Comparison of ENCODE assay signal across 1 cellular context in the genomic region with DNA sequence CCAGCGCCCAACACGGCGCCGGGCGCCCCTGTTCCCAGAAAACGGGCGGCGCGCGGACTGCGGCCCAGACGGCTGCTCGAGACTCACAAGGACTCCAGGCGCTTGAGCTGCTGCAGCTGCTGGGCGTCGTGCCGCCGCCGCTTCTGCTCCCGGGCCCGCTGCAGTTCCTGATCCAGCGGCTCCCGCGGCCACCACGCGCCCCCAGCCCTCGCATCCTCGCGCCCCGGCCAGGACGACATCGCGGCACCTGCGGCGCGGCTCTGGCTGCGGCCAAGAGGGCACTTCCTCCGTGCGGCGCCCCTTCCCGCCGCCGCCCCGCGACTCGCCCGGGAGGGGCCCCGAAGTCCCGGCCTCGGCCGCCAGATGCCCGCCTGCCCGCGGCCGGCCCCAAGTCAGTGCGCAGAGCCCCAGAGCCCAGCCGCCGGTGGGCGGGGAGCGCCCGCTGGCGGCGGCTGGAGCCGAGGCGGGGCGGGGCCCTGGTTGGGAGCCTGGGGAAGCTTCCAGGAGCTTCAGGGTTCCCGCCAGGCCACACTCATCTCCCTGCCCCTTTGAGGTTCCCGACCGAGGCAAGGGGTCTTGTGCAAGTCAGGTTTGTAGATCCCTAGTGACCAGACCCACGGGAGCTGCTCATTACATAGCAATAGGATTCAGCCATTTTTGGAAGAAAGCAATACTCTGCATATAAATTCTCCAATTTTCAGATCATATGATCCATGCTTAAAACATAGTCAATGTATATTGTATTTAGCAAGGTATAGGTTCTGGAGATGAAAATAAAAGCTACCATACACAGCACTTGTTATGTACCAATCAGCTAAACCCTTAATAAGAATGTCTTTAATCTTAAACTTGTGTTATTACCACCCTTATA.
TF ChIP-seq lines count a peak whose summit lies in the region.

No MANE protein-coding gene starts in this region.

TF ChIP-seq in HepG2, 621 proteins besides CTCF, POLR2A, EP300 and RAD21 (continued from another document and continues in another):
- TF ChIP-seq, protein P1, sequence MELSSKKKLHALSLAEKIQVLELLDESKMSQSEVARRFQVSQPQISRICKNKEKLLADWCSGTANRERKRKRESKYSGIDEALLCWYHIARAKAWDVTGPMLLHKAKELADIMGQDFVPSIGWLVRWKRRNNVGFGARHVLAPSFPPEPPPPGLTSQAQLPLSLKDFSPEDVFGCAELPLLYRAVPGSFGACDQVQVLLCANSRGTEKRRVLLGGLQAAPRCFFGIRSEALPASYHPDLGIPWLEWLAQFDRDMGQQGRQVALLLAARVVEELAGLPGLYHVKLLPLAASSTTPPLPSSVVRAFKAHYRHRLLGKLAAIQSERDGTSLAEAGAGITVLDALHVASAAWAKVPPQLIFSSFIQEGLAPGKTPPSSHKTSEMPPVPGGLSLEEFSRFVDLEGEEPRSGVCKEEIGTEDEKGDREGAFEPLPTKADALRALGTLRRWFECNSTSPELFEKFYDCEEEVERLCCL (CRISPR knock-in tag; IDR thresholded peaks at IDR 0.05; ENCODE audit: borderline replicate concordance): no peak
- TF ChIP-seq SOX6 (IDR thresholded peaks at IDR 0.05) (no peak), SOX6 (CRISPR knock-in tag; IDR thresholded peaks at IDR 0.05) (no peak), ZNF343 (CRISPR knock-in tag; IDR thresholded peaks at IDR 0.05) (peak; percentile 47; the same call in 1 of the 2 replicates), NONO (IDR thresholded peaks at IDR 0.05) (no peak), NONO (CRISPR knock-in tag; conservative IDR thresholded peaks at IDR 0.05) (0 out of 2 replicates have a peak, but pooled peaks have one; percentile 56), FOSL1 (CRISPR knock-in tag; IDR thresholded peaks at IDR 0.05; ENCODE audit: borderline replicate concordance) (no peak), PITX1 (CRISPR knock-in tag; IDR thresholded peaks at IDR 0.05) (no peak), HHEX (CRISPR knock-in tag; IDR thresholded peaks at IDR 0.05) (no peak), ZNF33A (CRISPR knock-in tag; IDR thresholded peaks at IDR 0.05; ENCODE audit: borderline replicate concordance) (no peak), RXRA (CRISPR knock-in tag; IDR thresholded peaks at IDR 0.05) (no peak; the same call in 1 of the 2 replicates), RBFOX2 (IDR thresholded peaks at IDR 0.05; ENCODE audit: low read depth, low read length) (peak; percentile 88), SIX1 (CRISPR knock-in tag; IDR thresholded peaks at IDR 0.05; ENCODE audit: borderline replicate concordance) (no peak), KDM2A (CRISPR knock-in tag; IDR thresholded peaks at IDR 0.05; ENCODE audit: borderline replicate concordance, low read depth) (0 out of 2 replicates have a peak, but pooled peaks have one; percentile 16), MAZ (IDR thresholded peaks at IDR 0.05; ENCODE audit: borderline replicate concordance, low read depth, low read length) (peak; percentile 82), MAZ (CRISPR knock-in tag; IDR thresholded peaks at IDR 0.05; ENCODE audit: low read depth) (peak; percentile 66; the same call in 1 of the 2 replicates), SIN3B (IDR thresholded peaks at IDR 0.05; ENCODE audit: low read length) (no peak), ASH2L (IDR thresholded peaks at IDR 0.05; ENCODE audit: insufficient read length, low read depth, low read length) (peak; percentile 79), POLR2G (IDR thresholded peaks at IDR 0.05; ENCODE audit: low read depth, low read length) (peak; percentile 62), ZFAT (CRISPR knock-in tag; conservative IDR thresholded peaks at IDR 0.05) (no peak), CENPT (CRISPR knock-in tag; IDR thresholded peaks at IDR 0.05; ENCODE audit: low read depth) (no peak), MTF1 (CRISPR knock-in tag; IDR thresholded peaks at IDR 0.05) (no peak), KAT7 (CRISPR knock-in tag; IDR thresholded peaks at IDR 0.05; ENCODE audit: borderline replicate concordance) (no peak), ZNF33B (CRISPR knock-in tag; IDR thresholded peaks at IDR 0.05) (peak; percentile 75; the same call in 1 of the 2 replicates), ZNF274 (CRISPR knock-in tag; IDR thresholded peaks at IDR 0.05) (0 out of 2 replicates have a peak, but pooled peaks have one; percentile 81), MED1 (CRISPR knock-in tag; IDR thresholded peaks at IDR 0.05) (no peak), ARNTL (CRISPR knock-in tag; IDR thresholded peaks at IDR 0.05) (no peak), ZNF431 (CRISPR knock-in tag; IDR thresholded peaks at IDR 0.05; ENCODE audit: borderline replicate concordance, low read depth) (peak; percentile 75; the same call in 1 of the 2 replicates), SALL2 (CRISPR knock-in tag; IDR thresholded peaks at IDR 0.05) (no peak; the same call in 1 of the 2 replicates), MBNL3 (CRISPR knock-in tag; conservative IDR thresholded peaks at IDR 0.05) (no peak), GLI4 (CRISPR knock-in tag; IDR thresholded peaks at IDR 0.05; ENCODE audit: borderline replicate concordance) (no peak; the same call in 1 of the 2 replicates), CHD4 (IDR thresholded peaks at IDR 0.05; ENCODE audit: borderline replicate concordance, low read length) (no peak), ZSCAN25 (CRISPR knock-in tag; IDR thresholded peaks at IDR 0.05) (no peak; the same call in 1 of the 2 replicates), KMT2B (CRISPR knock-in tag; IDR thresholded peaks at IDR 0.05) (no peak), ZNF616 (CRISPR knock-in tag; IDR thresholded peaks at IDR 0.05; ENCODE audit: low read depth) (peak; percentile 55; the same call in 1 of the 2 replicates), TOPORS (CRISPR knock-in tag; IDR thresholded peaks at IDR 0.05) (peak; percentile 52; the same call in 1 of the 2 replicates), SRSF1 (optimal IDR thresholded peaks at IDR 0.05; ENCODE audit: low read depth, low read length) (no peak), SRSF9 (IDR thresholded peaks at IDR 0.05; ENCODE audit: borderline replicate concordance, insufficient read depth, low read depth, low read length, poor library complexity, severe bottlenecking) (no peak), U2AF2 (IDR thresholded peaks at IDR 0.05; ENCODE audit: low read depth, low read length) (no peak)
- TF ChIP-seq, protein P2, sequence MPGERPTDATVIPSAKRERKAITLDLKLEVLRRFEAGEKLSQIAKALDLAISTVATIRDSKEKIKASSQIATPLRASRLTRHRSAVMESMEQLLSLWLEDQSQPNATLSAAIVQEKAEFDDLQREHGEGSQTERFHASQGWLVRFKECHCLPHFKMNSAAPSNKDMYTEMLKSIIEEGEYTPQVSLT (CRISPR knock-in tag; IDR thresholded peaks at IDR 0.05; ENCODE audit: borderline replicate concordance, low read depth): no peak
- TF ChIP-seq, protein P3, sequence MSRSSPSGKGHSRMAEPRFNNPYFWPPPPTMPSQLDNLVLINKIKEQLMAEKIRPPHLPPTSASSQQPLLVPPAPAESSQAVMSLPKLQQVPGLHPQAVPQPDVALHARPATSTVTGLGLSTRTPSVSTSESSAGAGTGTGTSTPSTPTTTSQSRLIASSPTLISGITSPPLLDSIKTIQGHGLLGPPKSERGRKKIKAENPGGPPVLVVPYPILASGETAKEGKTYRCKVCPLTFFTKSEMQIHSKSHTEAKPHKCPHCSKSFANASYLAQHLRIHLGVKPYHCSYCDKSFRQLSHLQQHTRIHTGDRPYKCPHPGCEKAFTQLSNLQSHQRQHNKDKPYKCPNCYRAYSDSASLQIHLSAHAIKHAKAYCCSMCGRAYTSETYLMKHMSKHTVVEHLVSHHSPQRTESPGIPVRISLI (CRISPR knock-in tag; IDR thresholded peaks at IDR 0.05; ENCODE audit: borderline replicate concordance): 0 out of 2 replicates have a peak, but pooled peaks have one; percentile 27
- TF ChIP-seq, protein P4, sequence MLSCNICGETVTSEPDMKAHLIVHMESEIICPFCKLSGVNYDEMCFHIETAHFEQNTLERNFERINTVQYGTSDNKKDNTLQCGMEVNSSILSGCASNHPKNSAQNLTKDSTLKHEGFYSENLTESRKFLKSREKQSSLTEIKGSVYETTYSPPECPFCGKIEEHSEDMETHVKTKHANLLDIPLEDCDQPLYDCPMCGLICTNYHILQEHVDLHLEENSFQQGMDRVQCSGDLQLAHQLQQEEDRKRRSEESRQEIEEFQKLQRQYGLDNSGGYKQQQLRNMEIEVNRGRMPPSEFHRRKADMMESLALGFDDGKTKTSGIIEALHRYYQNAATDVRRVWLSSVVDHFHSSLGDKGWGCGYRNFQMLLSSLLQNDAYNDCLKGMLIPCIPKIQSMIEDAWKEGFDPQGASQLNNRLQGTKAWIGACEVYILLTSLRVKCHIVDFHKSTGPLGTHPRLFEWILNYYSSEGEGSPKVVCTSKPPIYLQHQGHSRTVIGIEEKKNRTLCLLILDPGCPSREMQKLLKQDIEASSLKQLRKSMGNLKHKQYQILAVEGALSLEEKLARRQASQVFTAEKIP (CRISPR knock-in tag; IDR thresholded peaks at IDR 0.05; ENCODE audit: borderline replicate concordance): no peak
- TF ChIP-seq, protein P5, sequence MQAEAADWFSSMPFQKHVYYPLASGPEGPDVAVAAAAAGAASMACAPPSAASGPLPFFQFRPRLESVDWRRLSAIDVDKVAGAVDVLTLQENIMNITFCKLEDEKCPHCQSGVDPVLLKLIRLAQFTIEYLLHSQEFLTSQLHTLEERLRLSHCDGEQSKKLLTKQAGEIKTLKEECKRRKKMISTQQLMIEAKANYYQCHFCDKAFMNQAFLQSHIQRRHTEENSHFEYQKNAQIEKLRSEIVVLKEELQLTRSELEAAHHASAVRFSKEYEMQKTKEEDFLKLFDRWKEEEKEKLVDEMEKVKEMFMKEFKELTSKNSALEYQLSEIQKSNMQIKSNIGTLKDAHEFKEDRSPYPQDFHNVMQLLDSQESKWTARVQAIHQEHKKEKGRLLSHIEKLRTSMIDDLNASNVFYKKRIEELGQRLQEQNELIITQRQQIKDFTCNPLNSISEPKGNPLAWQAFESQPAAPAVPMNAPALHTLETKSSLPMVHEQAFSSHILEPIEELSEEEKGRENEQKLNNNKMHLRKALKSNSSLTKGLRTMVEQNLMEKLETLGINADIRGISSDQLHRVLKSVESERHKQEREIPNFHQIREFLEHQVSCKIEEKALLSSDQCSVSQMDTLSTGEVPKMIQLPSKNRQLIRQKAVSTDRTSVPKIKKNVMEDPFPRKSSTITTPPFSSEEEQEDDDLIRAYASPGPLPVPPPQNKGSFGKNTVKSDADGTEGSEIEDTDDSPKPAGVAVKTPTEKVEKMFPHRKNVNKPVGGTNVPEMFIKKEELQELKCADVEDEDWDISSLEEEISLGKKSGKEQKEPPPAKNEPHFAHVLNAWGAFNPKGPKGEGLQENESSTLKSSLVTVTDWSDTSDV (CRISPR knock-in tag; IDR thresholded peaks at IDR 0.05): no peak
- TF ChIP-seq, protein P6, sequence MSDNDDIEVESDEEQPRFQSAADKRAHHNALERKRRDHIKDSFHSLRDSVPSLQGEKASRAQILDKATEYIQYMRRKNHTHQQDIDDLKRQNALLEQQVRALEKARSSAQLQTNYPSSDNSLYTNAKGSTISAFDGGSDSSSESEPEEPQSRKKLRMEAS (IDR thresholded peaks at IDR 0.05): peak; percentile 59
- TF ChIP-seq, protein P7, sequence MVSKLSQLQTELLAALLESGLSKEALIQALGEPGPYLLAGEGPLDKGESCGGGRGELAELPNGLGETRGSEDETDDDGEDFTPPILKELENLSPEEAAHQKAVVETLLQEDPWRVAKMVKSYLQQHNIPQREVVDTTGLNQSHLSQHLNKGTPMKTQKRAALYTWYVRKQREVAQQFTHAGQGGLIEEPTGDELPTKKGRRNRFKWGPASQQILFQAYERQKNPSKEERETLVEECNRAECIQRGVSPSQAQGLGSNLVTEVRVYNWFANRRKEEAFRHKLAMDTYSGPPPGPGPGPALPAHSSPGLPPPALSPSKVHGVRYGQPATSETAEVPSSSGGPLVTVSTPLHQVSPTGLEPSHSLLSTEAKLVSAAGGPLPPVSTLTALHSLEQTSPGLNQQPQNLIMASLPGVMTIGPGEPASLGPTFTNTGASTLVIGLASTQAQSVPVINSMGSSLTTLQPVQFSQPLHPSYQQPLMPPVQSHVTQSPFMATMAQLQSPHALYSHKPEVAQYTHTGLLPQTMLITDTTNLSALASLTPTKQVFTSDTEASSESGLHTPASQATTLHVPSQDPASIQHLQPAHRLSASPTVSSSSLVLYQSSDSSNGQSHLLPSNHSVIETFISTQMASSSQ (IDR thresholded peaks at IDR 0.05; ENCODE audit: low read depth): no peak
- TF ChIP-seq, protein P7 (CRISPR knock-in tag; IDR thresholded peaks at IDR 0.05; ENCODE audit: borderline replicate concordance): 0 out of 2 replicates have a peak, but pooled peaks have one; percentile 29
- TF ChIP-seq, protein P8, sequence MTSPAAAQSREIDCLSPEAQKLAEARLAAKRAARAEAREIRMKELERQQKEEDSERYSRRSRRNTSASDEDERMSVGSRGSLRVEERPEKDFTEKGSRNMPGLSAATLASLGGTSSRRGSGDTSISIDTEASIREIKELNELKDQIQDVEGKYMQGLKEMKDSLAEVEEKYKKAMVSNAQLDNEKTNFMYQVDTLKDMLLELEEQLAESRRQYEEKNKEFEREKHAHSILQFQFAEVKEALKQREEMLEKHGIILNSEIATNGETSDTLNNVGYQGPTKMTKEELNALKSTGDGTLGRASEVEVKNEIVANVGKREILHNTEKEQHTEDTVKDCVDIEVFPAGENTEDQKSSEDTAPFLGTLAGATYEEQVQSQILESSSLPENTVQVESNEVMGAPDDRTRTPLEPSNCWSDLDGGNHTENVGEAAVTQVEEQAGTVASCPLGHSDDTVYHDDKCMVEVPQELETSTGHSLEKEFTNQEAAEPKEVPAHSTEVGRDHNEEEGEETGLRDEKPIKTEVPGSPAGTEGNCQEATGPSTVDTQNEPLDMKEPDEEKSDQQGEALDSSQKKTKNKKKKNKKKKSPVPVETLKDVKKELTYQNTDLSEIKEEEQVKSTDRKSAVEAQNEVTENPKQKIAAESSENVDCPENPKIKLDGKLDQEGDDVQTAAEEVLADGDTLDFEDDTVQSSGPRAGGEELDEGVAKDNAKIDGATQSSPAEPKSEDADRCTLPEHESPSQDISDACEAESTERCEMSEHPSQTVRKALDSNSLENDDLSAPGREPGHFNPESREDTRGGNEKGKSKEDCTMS (CRISPR knock-in tag; conservative IDR thresholded peaks at IDR 0.05): no peak
